In genomic region chr12:47823422-47824086, GRCh38 we compare ENCODE assay signal across 13 cellular contexts. TPM values are rescaled to one million over a fixed set of nuclear protein-coding genes. Genes with fewer than 3 reads are reported as not detected.
DNase-seq lines count a peak whose midpoint lies in the region; ATAC-seq and TF ChIP-seq lines count a peak whose summit lies in the region.
"Had no signal": no experiment of that assay in that cellular context is flagged by ENCODE, and none has a peak within 500 bp of the region (broad histone marks: within the 10 kb centered on the region; RNA-seq: fewer than 3 reads in every experiment).

No MANE protein-coding gene starts in this region.

- ATAC-seq in heart right ventricle (no peak), right cardiac atrium (no peak), body of pancreas (no peak), natural killer cell (no peak), GM18502 (IDR thresholded peaks at IDR 0.05; ENCODE audit: poor library complexity, unreplicated experiment) (no peak), GM21737 (IDR thresholded peaks at IDR 0.05; ENCODE audit: unreplicated experiment) (no peak)
- ATAC-seq: HCT116 had no signal

- H3K4me1 ChIP-seq in heart right ventricle (peaks cover 23 to 90% (median 81%) of the 10 kb centered on the region in 9 donors), right cardiac atrium (ENCODE audit: control insufficient read depth, insufficient read depth, low read length) (peaks cover 41% of the 10 kb centered on the region), body of pancreas (peaks cover 41% of the 10 kb centered on the region), vagina (peaks cover 84% of the 10 kb centered on the region)

- H3K9me3 ChIP-seq in heart right ventricle, result no peaks in the 10 kb centered on the region
- H3K9me3 ChIP-seq in right cardiac atrium (ENCODE audit: control insufficient read depth, low read length), result no peaks in the 10 kb centered on the region
- H3K9me3 ChIP-seq in body of pancreas, result no peaks in the 10 kb centered on the region
- H3K9me3 ChIP-seq in vagina, result no peaks in the 10 kb centered on the region

- DNase-seq in heart right ventricle (no peak), right cardiac atrium (no peak), body of pancreas (no peak), natural killer cell (no peak), vagina (ENCODE audit: extremely low spot score in 2 of 2) (no peak), T-helper 9 cell (no peak)
- DNase-seq: brain microvascular endothelial cell; foreskin melanocyte; NCI-H1694 treated with DMSO at 0.1 percent for 48 hours; stimulated activated CD8-positive, alpha-beta memory T cell treated with anti-CD3 and anti-CD28 coated beads, Interleukin-4, amount 100 ng/mL, for 48 hours had no signal

- H3K27me3 Mint-ChIP-seq in natural killer cell (ENCODE audit: low read depth in 2 of 2), result no peaks in the 10 kb centered on the region

- no peaks in the 10 kb centered on the region for H3K36me3 ChIP-seq in heart right ventricle
- no peaks in the 10 kb centered on the region for H3K36me3 ChIP-seq in body of pancreas (replicated peaks in 1 of 2; ENCODE audit: insufficient read depth in 1 of 2, low read depth in 2 of 2)
- no peaks in the 10 kb centered on the region for H3K36me3 ChIP-seq in vagina
- H3K36me3 ChIP-seq: brain microvascular endothelial cell had no signal

- H3K4me1 Mint-ChIP-seq in natural killer cell, result peaks cover 26 to 27% of the 10 kb centered on the region in 2 donors

- 86 to 89% methylated on average over 5 of the region's 5 CpGs for WGBS in heart right ventricle, 2 donors
- 90% methylated on average over 5 of the region's 5 CpGs for WGBS in right cardiac atrium
- 81 to 88% methylated on average over 5 of the region's 5 CpGs for WGBS in body of pancreas, 2 donors

- TF ChIP-seq CTCF in heart right ventricle (IDR thresholded peaks at IDR 0.05), result no peak
- TF ChIP-seq CTCF in body of pancreas (IDR thresholded peaks at IDR 0.05), result no peak
- TF ChIP-seq CTCF in natural killer cell (IDR thresholded peaks at IDR 0.05), result no peak
- TF ChIP-seq CTCF in vagina (IDR thresholded peaks at IDR 0.05), result no peak

- intact Hi-C loops in heart right ventricle (cut with DNase I), result loop anchor here in 1 of 10 donors (5.0 kb wide), 1 partner anchor 106 kb away; no protein-coding TSS in a partner anchor
- intact Hi-C loops in right cardiac atrium (cut with DNase I), result no loop called here
- intact Hi-C loops in body of pancreas (cut with DNase I), result no loop called here
- intact Hi-C loops in natural killer cell (cut with micrococcal nuclease), result no loop called here
- intact Hi-C loops in vagina (cut with DNase I), result no loop called here

- H3K27me3 ChIP-seq in heart right ventricle (no peaks in the 10 kb centered on the region), right cardiac atrium (ENCODE audit: control insufficient read depth, insufficient read depth) (no peaks in the 10 kb centered on the region), body of pancreas (no peaks in the 10 kb centered on the region), vagina (no peaks in the 10 kb centered on the region)
- H3K27me3 ChIP-seq: brain microvascular endothelial cell had no signal

- H3K9me3 Mint-ChIP-seq in natural killer cell, result no peaks in the 10 kb centered on the region

- H3K36me3 Mint-ChIP-seq in natural killer cell, result no peaks in the 10 kb centered on the region

- peak overlapping the region in 9 of 10 donors; percentile 49 to 100 (median 98) for H3K27ac ChIP-seq in heart right ventricle
- H3K27ac ChIP-seq in right cardiac atrium (ENCODE audit: low read length), result no peak overlapping the region
- peak overlapping the region; percentile 8 to 73 (median 42) for H3K27ac ChIP-seq in body of pancreas
- peak overlapping the region; percentile 99 for H3K27ac ChIP-seq in vagina
- H3K27ac ChIP-seq: brain microvascular endothelial cell had no signal

- H3K4me3 ChIP-seq in heart right ventricle (no peak overlapping the region), right cardiac atrium (ENCODE audit: low read length) (no peak overlapping the region), body of pancreas (no peak overlapping the region), vagina (no peak overlapping the region)

- peak overlapping the region; percentile 63 to 76 for H3K27ac Mint-ChIP-seq in natural killer cell

- TF ChIP-seq POLR2A in body of pancreas (IDR thresholded peaks at IDR 0.05) (no peak), vagina (IDR thresholded peaks at IDR 0.05) (no peak)

- no peak overlapping the region for H3K4me3 Mint-ChIP-seq in natural killer cell

RNA-seq across cellular contexts. Expression of gene HDAC7, which starts 3.9 kb away (rescaled TPM):
- 10 to 100 TPM; 26.9 to 50.7 (median 38.5) TPM for total RNA-seq in heart right ventricle
- polyA plus RNA-seq in heart right ventricle, result 10 to 100 TPM; 40.4 to 75.6 TPM
- 10 to 100 TPM; 46.5 to 60.1 (median 51.1) TPM for total RNA-seq in right cardiac atrium
- polyA plus RNA-seq in right cardiac atrium, result 38.0 TPM
- total RNA-seq in body of pancreas, result 10 to 100 TPM; 26.2 to 26.7 TPM
- 100 to 1,000 TPM; 141 to 235 (median 147) TPM for total RNA-seq in natural killer cell
- total RNA-seq in vagina, result 67.0 TPM

RNA-seq across cellular contexts. Expression of gene SLC48A1, which starts 50.5 kb away (rescaled TPM):
- total RNA-seq in heart right ventricle (10 to 100 TPM; 18.6 to 31.9 (median 22.1) TPM), right cardiac atrium (10 to 100 TPM; 26.5 to 30.1 (median 27.6) TPM), body of pancreas (10 to 100 TPM; 12.7 to 22.1 TPM), natural killer cell (1 to 10 TPM; 2.0 to 4.4 (median 3.4) TPM), vagina (20.9 TPM)
- polyA plus RNA-seq in heart right ventricle (10 to 100 TPM; 12.6 to 26.2 TPM), right cardiac atrium (22.0 TPM)
